In the genomic region with DNA sequence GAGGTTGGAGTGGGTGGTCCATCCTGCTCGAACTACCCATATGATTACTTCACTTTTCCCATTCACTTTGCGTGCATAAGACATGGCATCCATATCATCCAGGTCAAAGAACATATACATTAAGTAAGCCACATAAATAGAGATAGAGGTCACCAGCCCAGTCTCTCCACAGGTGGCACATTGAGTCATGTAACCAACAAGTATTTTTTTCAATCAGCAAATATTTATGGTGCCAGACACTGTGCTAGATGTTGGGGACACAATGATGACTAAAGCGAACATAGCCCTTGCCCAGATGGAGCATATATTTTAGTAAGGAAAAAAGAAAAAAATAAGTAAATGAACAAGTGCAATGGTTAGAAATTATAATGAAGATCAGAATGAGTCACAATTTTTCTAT, we compare ENCODE assay signal across 17 cellular contexts.
DNase-seq lines count a peak whose midpoint lies in the region; ATAC-seq and TF ChIP-seq lines count a peak whose summit lies in the region.
"Had no signal": no experiment of that assay in that cellular context is flagged by ENCODE, and none has a peak within 500 bp of the region (broad histone marks: within the 10 kb centered on the region; RNA-seq: fewer than 3 reads in every experiment).

No MANE protein-coding gene starts in this region.

- DNase-seq in heart left ventricle: no peak
- DNase-seq in left ventricle myocardium superior: no peak
- DNase-seq in adipocyte (ENCODE audit: low read depth): no peak
- DNase-seq in stimulated activated effector memory CD8-positive, alpha-beta T cell treated with anti-CD3 and anti-CD28 coated beads, Interleukin-12 subunit alpha, Interleukin-12 subunit beta, amount 100 ng/mL, for 72 hours (ENCODE audit: low spot score in 2 of 2): no peak
- no peak for DNase-seq in DMS53 (lab: John Stamatoyannopoulos, UW)
- no peak for DNase-seq in Calu3
- no peak for DNase-seq in NCI-H524 treated with DMSO at 0.1 percent for 48 hours (lab: John Stamatoyannopoulos, UW)
- DNase-seq: NCI-H1092 treated with DMSO at 0.1 percent for 48 hours, NCI-H1694, NCI-H2107, NCI-H345 had no signal

- ATAC-seq in heart left ventricle (no peak), left ventricle myocardium superior (no peak), GM21367 (IDR thresholded peaks at IDR 0.05; ENCODE audit: unreplicated experiment) (no peak)
- ATAC-seq in stimulated activated effector memory CD8-positive, alpha-beta T cell treated with anti-CD3 and anti-CD28 coated beads, Interleukin-12 subunit alpha, Interleukin-12 subunit beta, amount 100 ng/mL, for 72 hours: peak; percentile 67
- ATAC-seq: GM12878, GM23338, K562 had no signal

- H3K4me1 Mint-ChIP-seq in stimulated activated effector memory CD8-positive, alpha-beta T cell treated with anti-CD3 and anti-CD28 coated beads, Interleukin-12 subunit alpha, Interleukin-12 subunit beta, amount 100 ng/mL, for 72 hours: peaks cover 58% of the 10 kb centered on the region
- H3K4me1 Mint-ChIP-seq in Calu3 (ENCODE audit: low read depth, unreplicated experiment): peaks cover 10% of the 10 kb centered on the region

- H3K9me3 Mint-ChIP-seq in stimulated activated effector memory CD8-positive, alpha-beta T cell treated with anti-CD3 and anti-CD28 coated beads, Interleukin-12 subunit alpha, Interleukin-12 subunit beta, amount 100 ng/mL, for 72 hours: no peaks in the 10 kb centered on the region
- H3K9me3 Mint-ChIP-seq in Calu3 (ENCODE audit: low read depth, unreplicated experiment): no peaks in the 10 kb centered on the region
- H3K9me3 Mint-ChIP-seq: GM23338 had no signal

- H3K4me3 ChIP-seq in heart left ventricle (no peak overlapping the region), adipocyte (ENCODE audit: low read length) (no peak overlapping the region)
- H3K4me3 ChIP-seq: BLaER1 treated with 17β-estradiol and CSF1 and Interleukin-3, amounts not matched to agents 10 nM and 100 nM; GM12878; GM23338; K562; SK-N-MC had no signal

- peaks cover 66% of the 10 kb centered on the region for H3K27me3 Mint-ChIP-seq in Calu3 (ENCODE audit: unreplicated experiment)

- no peak overlapping the region for H3K27ac Mint-ChIP-seq in stimulated activated effector memory CD8-positive, alpha-beta T cell treated with anti-CD3 and anti-CD28 coated beads, Interleukin-12 subunit alpha, Interleukin-12 subunit beta, amount 100 ng/mL, for 72 hours
- no peak overlapping the region for H3K27ac Mint-ChIP-seq in Calu3 (ENCODE audit: unreplicated experiment)
- H3K27ac Mint-ChIP-seq: GM23338 had no signal

- no TSS peak for BruUV-seq in Calu3 (replicated peaks; lab: Mats Ljungman, UMichigan)

- CTCF ChIA-PET in Calu3 (lab: Charles Lee): no interaction called here

- TF ChIP-seq POLR2A in heart left ventricle (IDR thresholded peaks at IDR 0.05): no peak

- peaks cover 21 to 76% (median 50%) of the 10 kb centered on the region in 12 donors for H3K4me1 ChIP-seq in heart left ventricle
- peaks cover 49% of the 10 kb centered on the region for H3K4me1 ChIP-seq in adipocyte (ENCODE audit: control insufficient read depth, insufficient read depth, low read length)

- peak overlapping the region in 8 of 12 donors; percentile 58 to 89 (median 80) for H3K27ac ChIP-seq in heart left ventricle
- H3K27ac ChIP-seq: BLaER1 treated with 17β-estradiol and CSF1 and Interleukin-3, amounts not matched to agents 10 nM and 100 nM; SK-N-MC had no signal

- 94 to 97% (median 96%) methylated on average over 3 of the region's 3 CpGs for WGBS in heart left ventricle, 4 donors

- H3K27me3 ChIP-seq in heart left ventricle: no peaks in the 10 kb centered on the region
- H3K27me3 ChIP-seq in adipocyte (replicated peaks; ENCODE audit: control insufficient read depth, insufficient read depth, low read length): no peaks in the 10 kb centered on the region
- H3K27me3 ChIP-seq: BLaER1 treated with 17β-estradiol and CSF1 and Interleukin-3, amounts not matched to agents 10 nM and 100 nM had no signal

- TF ChIP-seq CTCF in heart left ventricle (IDR thresholded peaks at IDR 0.05) (no peak), Calu3 (IDR thresholded peaks at IDR 0.05; ENCODE audit: unreplicated experiment) (no peak)

- H3K36me3 Mint-ChIP-seq in stimulated activated effector memory CD8-positive, alpha-beta T cell treated with anti-CD3 and anti-CD28 coated beads, Interleukin-12 subunit alpha, Interleukin-12 subunit beta, amount 100 ng/mL, for 72 hours: no peaks in the 10 kb centered on the region
- H3K36me3 Mint-ChIP-seq in Calu3 (ENCODE audit: insufficient read depth, unreplicated experiment): no peaks in the 10 kb centered on the region

- no peaks in the 10 kb centered on the region for H3K9me3 ChIP-seq in heart left ventricle
- H3K9me3 ChIP-seq in adipocyte (ENCODE audit: control insufficient read depth, low read length): no peaks in the 10 kb centered on the region
- H3K9me3 ChIP-seq: BLaER1 treated with 17β-estradiol and CSF1 and Interleukin-3, amounts not matched to agents 10 nM and 100 nM had no signal

- no peak overlapping the region for H3K4me3 Mint-ChIP-seq in stimulated activated effector memory CD8-positive, alpha-beta T cell treated with anti-CD3 and anti-CD28 coated beads, Interleukin-12 subunit alpha, Interleukin-12 subunit beta, amount 100 ng/mL, for 72 hours
- no peak overlapping the region for H3K4me3 Mint-ChIP-seq in Calu3 (ENCODE audit: low read depth, unreplicated experiment)
- H3K4me3 Mint-ChIP-seq: GM23338 had no signal

- intact Hi-C loops in heart left ventricle (cut with DNase I): loop anchor here in 4 of 10 donors (5.0 kb wide), 3 partner anchors 44 to 131 kb away; partner anchors contain the start of gene LBH (in 1 of the 4)
- intact Hi-C loops in left ventricle myocardium superior (cut with micrococcal nuclease): no loop called here
- intact Hi-C loops in Calu3 (cut with micrococcal nuclease; ENCODE audit: unreplicated experiment): no loop called here

- H3K9ac ChIP-seq in adipocyte (ENCODE audit: low read length): peak overlapping the region; percentile 47
- H3K9ac ChIP-seq: BLaER1 treated with 17β-estradiol and CSF1 and Interleukin-3, amounts not matched to agents 10 nM and 100 nM had no signal

- H3K36me3 ChIP-seq in heart left ventricle (no peaks in the 10 kb centered on the region), adipocyte (ENCODE audit: control insufficient read depth, insufficient read depth, low read length, severe bottlenecking) (no peaks in the 10 kb centered on the region)
- H3K36me3 ChIP-seq: BLaER1 treated with 17β-estradiol and CSF1 and Interleukin-3, amounts not matched to agents 10 nM and 100 nM had no signal
